In the genomic region with DNA sequence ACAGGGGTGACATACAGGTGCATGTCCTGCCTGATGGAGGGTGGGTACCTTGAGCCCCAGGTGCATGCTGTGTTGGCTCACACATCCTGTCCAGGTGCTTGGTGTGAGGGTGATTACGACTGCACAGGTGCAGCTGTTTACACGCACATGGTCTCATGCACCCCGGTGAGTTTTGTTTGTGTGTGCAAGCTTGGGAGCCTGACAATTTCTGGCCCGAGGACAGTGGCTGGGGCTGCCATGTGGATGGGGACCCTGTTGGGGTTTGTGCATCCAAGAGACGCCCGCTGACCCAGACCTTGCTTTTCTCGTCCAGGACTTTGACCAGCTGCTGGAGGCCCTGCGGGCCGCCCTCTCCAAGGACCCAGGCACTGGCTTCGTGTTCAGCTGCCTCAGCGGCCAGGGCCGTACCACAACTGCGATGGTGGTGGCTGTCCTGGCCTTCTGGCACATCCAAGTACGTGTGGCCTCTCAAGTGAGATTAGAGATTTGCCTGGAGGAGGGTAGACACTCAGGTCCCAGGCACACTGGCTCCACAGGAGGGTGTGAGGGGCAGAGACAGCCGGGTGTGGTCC, we compare ENCODE assay signal across 21 cellular contexts.
DNase-seq lines count a peak whose midpoint lies in the region; ATAC-seq and TF ChIP-seq lines count a peak whose summit lies in the region.
"Had no signal": no experiment of that assay in that cellular context is flagged by ENCODE, and none has a peak within 500 bp of the region (broad histone marks: within the 10 kb centered on the region; RNA-seq: fewer than 3 reads in every experiment).

No MANE protein-coding gene starts in this region.

- H3K79me2 ChIP-seq in H9 (ENCODE audit: insufficient read depth, low read length) (no peaks in the 10 kb centered on the region), OCI-LY1 (ENCODE audit: insufficient read depth, low read length) (no peaks in the 10 kb centered on the region)

- no peaks in the 10 kb centered on the region for H3F3A ChIP-seq in OCI-LY1 (ENCODE audit: insufficient read depth, low read length)

- H3K27me3 Mint-ChIP-seq in H9 (ENCODE audit: low read depth) (no peaks in the 10 kb centered on the region), mesothelial cell of epicardium (ENCODE audit: low read depth) (peaks cover 3% of the 10 kb centered on the region)
- H3K27me3 Mint-ChIP-seq: CD4-positive, alpha-beta memory T cell had no signal

- H2BK5ac ChIP-seq in H9 (ENCODE audit: insufficient read length, low read length): no peak overlapping the region

- no peaks in the 10 kb centered on the region for H3K23me2 ChIP-seq in H9 (ENCODE audit: insufficient read length, low read depth, low read length, poor library complexity, severe bottlenecking)

- H3K9me3 Mint-ChIP-seq in H9: no peaks in the 10 kb centered on the region
- no peaks in the 10 kb centered on the region for H3K9me3 Mint-ChIP-seq in mesothelial cell of epicardium
- H3K9me3 Mint-ChIP-seq: activated naive CD4-positive, alpha-beta T cell treated with anti-CD3 and anti-CD28 coated beads for 36 hours; activated T-helper 1 cell treated with anti-CD3 and anti-CD28 coated beads, Interleukin-12 subunit alpha, Interleukin-12 subunit beta, Interleukin-2, Interleukin-4 antibody, amounts not matched to agents 30 ng/mL and 10 ng/mL and 1 ng/mL, durations not matched to agents 14 hours and 24 hours and 36 hours; CD4-positive, alpha-beta memory T cell; natural killer cell treated with Interleukin-12 subunit alpha and Interleukin-12 subunit beta and Interleukin-15 and Interleukin-18, amount 100 ng/mL, for 72 hours had no signal

- H3T11ph ChIP-seq in H9 (ENCODE audit: low read length): no peak overlapping the region

- H3K9ac ChIP-seq in H9 (ENCODE audit: extremely low read depth, insufficient read length, low read length): no peak overlapping the region
- no peak overlapping the region for H3K9ac ChIP-seq in OCI-LY1 (ENCODE audit: low read length)

- H3K9me3 ChIP-seq in H9 (ENCODE audit: control insufficient read depth, low read depth, low read length) (no peaks in the 10 kb centered on the region), OCI-LY1 (ENCODE audit: low read length) (no peaks in the 10 kb centered on the region)
- H3K9me3 ChIP-seq: breast epithelium, lower lobe of right lung, ovary, tibial artery had no signal

- H3K4me3 Mint-ChIP-seq in H9 (no peak overlapping the region), mesothelial cell of epicardium (no peak overlapping the region)
- H3K4me3 Mint-ChIP-seq: activated naive CD4-positive, alpha-beta T cell treated with anti-CD3 and anti-CD28 coated beads for 36 hours; activated T-helper 1 cell treated with anti-CD3 and anti-CD28 coated beads, Interleukin-12 subunit alpha, Interleukin-12 subunit beta, Interleukin-2, Interleukin-4 antibody, amounts not matched to agents 30 ng/mL and 10 ng/mL and 1 ng/mL, durations not matched to agents 14 hours and 24 hours and 36 hours; CD4-positive, alpha-beta memory T cell; natural killer cell treated with Interleukin-12 subunit alpha and Interleukin-12 subunit beta and Interleukin-15 and Interleukin-18, amount 100 ng/mL, for 72 hours had no signal

- H3K4me1 Mint-ChIP-seq in H9 (peaks cover 10 to 12% of the 10 kb centered on the region in 2 experiments), mesothelial cell of epicardium (no peaks in the 10 kb centered on the region)
- H3K4me1 Mint-ChIP-seq: CD4-positive, alpha-beta memory T cell had no signal

- peak; percentile 42 to 70 for DNase-seq in NCI-H2081 (lab: John Stamatoyannopoulos, UW)
- DNase-seq in NCI-H2081 treated with DMSO at 0.1 percent for 48 hours (lab: John Stamatoyannopoulos, UW): no peak
- no peak for DNase-seq in H9
- DNase-seq in mesothelial cell of epicardium (ENCODE audit: low spot score in 2 of 2, unreplicated experiment in 2 of 2): no peak
- DNase-seq: effector memory CD4-positive, alpha-beta T cell; lower lobe of right lung; SHP77 treated with DMSO at 0.1 percent for 48 hours; stimulated activated CD4-positive, alpha-beta T cell treated with anti-CD3 and anti-CD28 coated beads, Interleukin-1b, Interleukin-23, amount 100 ng/mL, for 48 hours; T-helper 9 cell; tibial artery had no signal

- ATAC-seq in GM19395 (IDR thresholded peaks at IDR 0.05; ENCODE audit: unreplicated experiment) (no peak), SK-N-SH treated with all-trans-retinoic acid at 6 μM for 48 hours (no peak), HG03196 (IDR thresholded peaks at IDR 0.05; ENCODE audit: unreplicated experiment) (no peak)

- H4K8ac ChIP-seq in H9 (replicated peaks; ENCODE audit: insufficient read length, low read depth, low read length): no peak overlapping the region

- H3K27ac ChIP-seq in H9 (ENCODE audit: insufficient read length, low read depth, low read length) (no peak overlapping the region), OCI-LY1 (ENCODE audit: low read depth, low read length, poor library complexity, severe bottlenecking) (peak overlapping the region; percentile 69)
- H3K27ac ChIP-seq: breast epithelium, lower lobe of right lung, ovary, tibial artery had no signal

- H2BK120ac ChIP-seq in H9 (ENCODE audit: low read depth, low read length, poor library complexity, severe bottlenecking): no peak overlapping the region

- H2AK5ac ChIP-seq in H9 (ENCODE audit: insufficient read length, low read length): no peak overlapping the region

- no peak overlapping the region for H3K14ac ChIP-seq in H9 (ENCODE audit: insufficient read depth, low read length)

- H4K20me1 ChIP-seq in H9 (ENCODE audit: control insufficient read depth, insufficient read depth, insufficient read length) (peaks cover 3% of the 10 kb centered on the region), OCI-LY1 (ENCODE audit: insufficient read depth, low read length) (no peaks in the 10 kb centered on the region)

- no peak overlapping the region for H4K91ac ChIP-seq in H9 (ENCODE audit: insufficient read length, low read depth, low read length)

- no peak overlapping the region for H4K5ac ChIP-seq in H9 (ENCODE audit: insufficient read length, low read depth, low read length)

- H3K27me3 ChIP-seq in H9 (ENCODE audit: insufficient read depth, low read length) (no peaks in the 10 kb centered on the region), OCI-LY1 (ENCODE audit: insufficient read depth, low read length) (no peaks in the 10 kb centered on the region)
- H3K27me3 ChIP-seq: breast epithelium, ovary, tibial artery had no signal

- WGBS in H9 (ENCODE audit: extremely low coverage, insufficient read length, low lambda C conversion rate): no CpG with 5 or more reads among the region's 15 CpGs

- no peaks in the 10 kb centered on the region; the same call in 1 of the 2 replicates for H3K4me1 ChIP-seq in H9 (ENCODE audit: insufficient read depth, low read length)
- H3K4me1 ChIP-seq in OCI-LY1 (ENCODE audit: insufficient read depth, low read length, severe bottlenecking): peaks cover 37% of the 10 kb centered on the region
- H3K4me1 ChIP-seq: breast epithelium, lower lobe of right lung, tibial artery had no signal

- no peak overlapping the region for H2BK12ac ChIP-seq in H9 (ENCODE audit: insufficient read length, low read depth, low read length)

- H3K56ac ChIP-seq in H9 (ENCODE audit: insufficient read length, low read depth, low read length): no peak overlapping the region

- no peak overlapping the region for H3K4me2 ChIP-seq in H9 (ENCODE audit: insufficient read depth, insufficient read length, low read length)
- no peak overlapping the region for H3K4me2 ChIP-seq in OCI-LY1 (ENCODE audit: low read length)
- H3K4me2 ChIP-seq: smooth muscle cell had no signal

- H3K27ac Mint-ChIP-seq in H9 (no peak overlapping the region), mesothelial cell of epicardium (no peak overlapping the region)
- H3K27ac Mint-ChIP-seq: activated naive CD4-positive, alpha-beta T cell treated with anti-CD3 and anti-CD28 coated beads for 36 hours; activated T-helper 1 cell treated with anti-CD3 and anti-CD28 coated beads, Interleukin-12 subunit alpha, Interleukin-12 subunit beta, Interleukin-2, Interleukin-4 antibody, amounts not matched to agents 30 ng/mL and 10 ng/mL and 1 ng/mL, durations not matched to agents 14 hours and 24 hours and 36 hours; natural killer cell treated with Interleukin-12 subunit alpha and Interleukin-12 subunit beta and Interleukin-15 and Interleukin-18, amount 100 ng/mL, for 72 hours had no signal

- H3K9me2 ChIP-seq in OCI-LY1 (ENCODE audit: low read depth, low read length): no peaks in the 10 kb centered on the region

- H3K4me3 ChIP-seq in OCI-LY1 (ENCODE audit: low read depth, low read length, poor library complexity, severe bottlenecking): no peak overlapping the region
- H3K4me3 ChIP-seq: breast epithelium, lower lobe of right lung, ovary, smooth muscle cell, tibial artery had no signal

- H3K79me1 ChIP-seq in H9 (ENCODE audit: insufficient read depth, low read depth, low read length, poor library complexity, severe bottlenecking): no peaks in the 10 kb centered on the region

- no peak overlapping the region for H2BK15ac ChIP-seq in H9 (ENCODE audit: low read depth, low read length)

- H3K36me3 ChIP-seq in OCI-LY1 (ENCODE audit: insufficient read depth, low read length): peaks cover 94% of the 10 kb centered on the region
- H3K36me3 ChIP-seq: breast epithelium, ovary had no signal

- TF ChIP-seq CTCF in H9 (conservative IDR thresholded peaks at IDR 0.05): peak; percentile 15; the same call in 1 of the 3 replicates
- TF ChIP-seq CTCF in OCI-LY1 (IDR thresholded peaks at IDR 0.05; ENCODE audit: low read length): no peak; the same call in 1 of the 2 replicates
- TF ChIP-seq CTCF in mesothelial cell of epicardium (IDR thresholded peaks at IDR 0.05; ENCODE audit: unreplicated experiment): peak; percentile 3

- H2AFZ ChIP-seq in H9 (ENCODE audit: low read length): no peak overlapping the region
- no peak overlapping the region for H2AFZ ChIP-seq in OCI-LY1 (ENCODE audit: low read length)

- H3K4ac ChIP-seq in H9 (ENCODE audit: low read depth, low read length): no peak overlapping the region

- no peak overlapping the region for H3K23ac ChIP-seq in H9 (ENCODE audit: insufficient read length, low read depth, low read length)

- H2BK20ac ChIP-seq in H9 (ENCODE audit: low read depth, low read length, poor library complexity, severe bottlenecking): no peak overlapping the region

- no peak overlapping the region for H3K18ac ChIP-seq in H9 (ENCODE audit: insufficient read length, low read depth, low read length)

- H3K36me3 Mint-ChIP-seq in H9 (ENCODE audit: insufficient read depth in 1 of 3, low read depth in 3 of 3): peaks cover 0 to 23% (median 5%) of the 10 kb centered on the region in 3 experiments; a peak in 5 of 7 replicates
- H3K36me3 Mint-ChIP-seq in mesothelial cell of epicardium: no peaks in the 10 kb centered on the region
- H3K36me3 Mint-ChIP-seq: CD4-positive, alpha-beta memory T cell; natural killer cell treated with Interleukin-12 subunit alpha and Interleukin-12 subunit beta and Interleukin-15 and Interleukin-18, amount 100 ng/mL, for 72 hours had no signal

TF ChIP-seq in SK-N-SH treated with all-trans-retinoic acid at 6 μM for 48 hours, 23 proteins besides CTCF, POLR2A, EP300 and RAD21 (continues in another document):
- TF ChIP-seq BACH2 (CRISPR knock-in tag; IDR thresholded peaks at IDR 0.05; ENCODE audit: borderline replicate concordance) (no peak), CSDC2 (CRISPR knock-in tag; IDR thresholded peaks at IDR 0.05) (no peak), ZNF565 (CRISPR knock-in tag; conservative IDR thresholded peaks at IDR 0.05; ENCODE audit: low read depth) (no peak), ZNF70 (CRISPR knock-in tag; IDR thresholded peaks at IDR 0.05) (no peak), TOX (CRISPR knock-in tag; IDR thresholded peaks at IDR 0.05; ENCODE audit: borderline replicate concordance) (no peak)

Comparison
In these comparisons a context has a peak if more than half of its experiments do, and no peak if none do; other contexts are left out.
1. DNase-seq: peak in NCI-H2081 (2 of 2); none in NCI-H2081 treated with DMSO at 0.1 percent for 48 hours (single experiment), H9 (single experiment) and mesothelial cell of epicardium (0 of 2).